Comparison of ENCODE assay signal across 8 cellular contexts in genomic region chr5:72847989-72848473, GRCh38. TPM values are rescaled to one million over a fixed set of nuclear protein-coding genes. Genes with fewer than 3 reads are reported as not detected.
DNase-seq lines count a peak whose midpoint lies in the region; ATAC-seq, FAIRE-seq and TF ChIP-seq lines count a peak whose summit lies in the region.

No MANE protein-coding gene starts in this region.

- DNase-seq in DMS53 treated with DMSO at 0.1 percent for 48 hours (lab: John Stamatoyannopoulos, UW; ENCODE audit: unreplicated experiment) (peak; percentile 86), RCC 7860 (ENCODE audit: low spot score) (peak; percentile 68), fibroblast of lung (ENCODE audit: low read depth in 2 of 2) (peak; percentile 93 to 94)
- peak; percentile 70 to 74 for DNase-seq in activated T-helper 1 cell treated with anti-CD3 and anti-CD28 coated beads, Interleukin-2, amount 50 U/mL, for 16 hours (ENCODE audit: low read depth in 1 of 2, low spot score in 1 of 2)
- DNase-seq in naive thymus-derived CD4-positive, alpha-beta T cell = peak; percentile 67 to 86 (median 83)

- peaks cover 12% of the 10 kb centered on the region for H3K4me1 ChIP-seq in fibroblast of lung (ENCODE audit: control insufficient read depth, extremely low read depth, insufficient read depth, low read length)
- H3K4me1 ChIP-seq in naive thymus-derived CD4-positive, alpha-beta T cell (ENCODE audit: control insufficient read depth in 2 of 2, insufficient read depth in 2 of 2, low read length in 2 of 2) = peaks cover 24 to 31% of the 10 kb centered on the region in 2 donors

- no peak for TF ChIP-seq CTCF in fibroblast of lung (conservative IDR thresholded peaks at IDR 0.05 in 1 of 2, IDR thresholded peaks at IDR 0.05 in 1 of 2; ENCODE audit: low read depth in 1 of 2, low read length in 2 of 2)

- peaks cover 30 to 88% (median 64%) of the 10 kb centered on the region in 7 donors for H3K4me1 Mint-ChIP-seq in naive thymus-derived CD4-positive, alpha-beta T cell
- H3K4me1 Mint-ChIP-seq in stimulated activated memory B cell treated with anti-CD40 and anti-IgM and Interleukin-4, amounts not matched to agents 10 μg/mL and 1 μg/mL and 100 μg/mL, for 72 hours = peaks cover 59% of the 10 kb centered on the region

- intact Hi-C loops in naive thymus-derived CD4-positive, alpha-beta T cell (cut with micrococcal nuclease) = loop anchor here (1.0 to 2.0 kb wide), 7 partner anchors 32 to 717 kb away; partner anchors contain the start of genes BTF3 (in 2 of the 2), TNPO1 (in 2 of the 2), ANKRA2 (in 1 of the 2) and UTP15 (in 1 of the 2)

- no peaks in the 10 kb centered on the region for H3K27me3 ChIP-seq in fibroblast of lung (ENCODE audit: control insufficient read depth, insufficient read depth, low read length)
- H3K27me3 ChIP-seq in naive thymus-derived CD4-positive, alpha-beta T cell (ENCODE audit: control insufficient read depth in 2 of 2, insufficient read depth in 2 of 2, low read length in 2 of 2) = no peaks in the 10 kb centered on the region

- H3K4me3 ChIP-seq in fibroblast of lung (replicated peaks in 1 of 4; ENCODE audit: control extremely low read depth in 1 of 4, insufficient read depth in 1 of 4, low read depth in 3 of 4, low read length in 4 of 4) = peak overlapping the region; percentile 73 to 92 (median 81)
- H3K4me3 ChIP-seq in naive thymus-derived CD4-positive, alpha-beta T cell (ENCODE audit: low read length) = peak overlapping the region; percentile 93

- H3K4me3 Mint-ChIP-seq in naive thymus-derived CD4-positive, alpha-beta T cell = peak overlapping the region; percentile 92 to 99 (median 98)
- peak overlapping the region; percentile 99 for H3K4me3 Mint-ChIP-seq in stimulated activated memory B cell treated with anti-CD40 and anti-IgM and Interleukin-4, amounts not matched to agents 10 μg/mL and 1 μg/mL and 100 μg/mL, for 72 hours

- peak overlapping the region; percentile 48 for H3K9ac ChIP-seq in fibroblast of lung (ENCODE audit: insufficient read depth, low read length)

- ATAC-seq in GM21576 (IDR thresholded peaks at IDR 0.05; ENCODE audit: unreplicated experiment) = peak; percentile 80
- peak; percentile 94 for ATAC-seq in naive thymus-derived CD4-positive, alpha-beta T cell
- ATAC-seq in stimulated activated memory B cell treated with anti-CD40 and anti-IgM and Interleukin-4, amounts not matched to agents 10 μg/mL and 1 μg/mL and 100 μg/mL, for 72 hours = peak; percentile 92

- peak; percentile 65; the same call in 1 of the 2 replicates for TF ChIP-seq EP300 in Ishikawa (IDR thresholded peaks at IDR 0.05; ENCODE audit: borderline replicate concordance)

- POLR2A ChIA-PET in naive thymus-derived CD4-positive, alpha-beta T cell (lab: Charles Lee) = interaction anchor here (1.6 to 3.0 kb wide), 2 partner anchors 31 to 109 kb away, joined by 4 to 16 read pairs; partner anchors contain the start of gene TNPO1

- H3K9me3 Mint-ChIP-seq in naive thymus-derived CD4-positive, alpha-beta T cell = no peaks in the 10 kb centered on the region
- no peaks in the 10 kb centered on the region for H3K9me3 Mint-ChIP-seq in stimulated activated memory B cell treated with anti-CD40 and anti-IgM and Interleukin-4, amounts not matched to agents 10 μg/mL and 1 μg/mL and 100 μg/mL, for 72 hours

- peak; percentile 14; the same call in 1 of the 2 replicates for TF ChIP-seq RAD21 in Ishikawa (IDR thresholded peaks at IDR 0.05; ENCODE audit: low read depth)

- H3K36me3 ChIP-seq in fibroblast of lung (ENCODE audit: control insufficient read depth, insufficient read depth, low read length) = peaks cover 3% of the 10 kb centered on the region
- H3K36me3 ChIP-seq in naive thymus-derived CD4-positive, alpha-beta T cell (ENCODE audit: control insufficient read depth in 2 of 3, insufficient read depth in 3 of 3, low read length in 3 of 3) = peaks cover 0 to 4% (median 0%) of the 10 kb centered on the region in 3 experiments

- CTCF ChIA-PET in naive thymus-derived CD4-positive, alpha-beta T cell (lab: Charles Lee) = interaction anchor here (1.2 kb wide), 1 partner anchor 19 kb away, joined by 3 read pairs; no protein-coding TSS in a partner anchor

- peak overlapping the region; percentile 93 to 98 (median 96) for H3K27ac Mint-ChIP-seq in naive thymus-derived CD4-positive, alpha-beta T cell
- H3K27ac Mint-ChIP-seq in stimulated activated memory B cell treated with anti-CD40 and anti-IgM and Interleukin-4, amounts not matched to agents 10 μg/mL and 1 μg/mL and 100 μg/mL, for 72 hours = peak overlapping the region; percentile 99

- peaks cover 80% of the 10 kb centered on the region for H3K79me2 ChIP-seq in fibroblast of lung (ENCODE audit: control insufficient read depth, insufficient read depth, low read length)

- peaks cover 0 to 6% (median 0%) of the 10 kb centered on the region in 5 donors for H3K36me3 Mint-ChIP-seq in naive thymus-derived CD4-positive, alpha-beta T cell
- H3K36me3 Mint-ChIP-seq in stimulated activated memory B cell treated with anti-CD40 and anti-IgM and Interleukin-4, amounts not matched to agents 10 μg/mL and 1 μg/mL and 100 μg/mL, for 72 hours = peaks cover under 1% of the 10 kb centered on the region

- peaks cover 0 to 16% (median 0%) of the 10 kb centered on the region in 5 donors for H3K27me3 Mint-ChIP-seq in naive thymus-derived CD4-positive, alpha-beta T cell
- no peaks in the 10 kb centered on the region for H3K27me3 Mint-ChIP-seq in stimulated activated memory B cell treated with anti-CD40 and anti-IgM and Interleukin-4, amounts not matched to agents 10 μg/mL and 1 μg/mL and 100 μg/mL, for 72 hours

- no peak for FAIRE-seq in RCC 7860 (lab: Jason Lieb, UNC)

- no peaks in the 10 kb centered on the region for H3K9me3 ChIP-seq in fibroblast of lung (ENCODE audit: control insufficient read depth, insufficient read depth, low read depth, low read length)
- no peaks in the 10 kb centered on the region for H3K9me3 ChIP-seq in naive thymus-derived CD4-positive, alpha-beta T cell (ENCODE audit: control insufficient read depth in 2 of 3, low read length in 3 of 3)

- H3K27ac ChIP-seq in fibroblast of lung (ENCODE audit: insufficient read depth, low read length) = peak overlapping the region; percentile 88
- H3K27ac ChIP-seq in naive thymus-derived CD4-positive, alpha-beta T cell (ENCODE audit: low read depth, low read length) = peak overlapping the region; percentile 86

- peak overlapping the region; percentile 55 for H2AFZ ChIP-seq in fibroblast of lung (ENCODE audit: low read length)

- peaks cover 2% of the 10 kb centered on the region for H4K20me1 ChIP-seq in fibroblast of lung (ENCODE audit: control insufficient read depth, extremely low read depth, insufficient read depth, low read length)

- H3K4me2 ChIP-seq in fibroblast of lung (ENCODE audit: extremely low read depth, insufficient read depth, low read length) = peak overlapping the region; percentile 83

TF ChIP-seq in Ishikawa, 13 proteins besides CTCF, POLR2A, EP300 and RAD21 (continues in another document):
- TF ChIP-seq ZBTB7A (IDR thresholded peaks at IDR 0.05; ENCODE audit: low read depth) = peak; percentile 25
- peak; percentile 67 for TF ChIP-seq MAX (IDR thresholded peaks at IDR 0.05)
- TF ChIP-seq FOXM1 (IDR thresholded peaks at IDR 0.05; ENCODE audit: borderline replicate concordance, low read depth) = 0 out of 2 replicates have a peak, but pooled peaks have one; percentile 25
- TF ChIP-seq TAF1 (IDR thresholded peaks at IDR 0.05; ENCODE audit: low read depth) = peak; percentile 93
- peak; percentile 37; the same call in 1 of the 2 replicates for TF ChIP-seq TEAD4 (IDR thresholded peaks at IDR 0.05)
- no peak for TF ChIP-seq NFIC (IDR thresholded peaks at IDR 0.05)
- no peak for TF ChIP-seq CREB1 (IDR thresholded peaks at IDR 0.05; ENCODE audit: low read depth)
- TF ChIP-seq USF1 (IDR thresholded peaks at IDR 0.05) = no peak
- TF ChIP-seq CEBPB (IDR thresholded peaks at IDR 0.05) = peak; percentile 56; the same call in 1 of the 2 replicates
- no peak for TF ChIP-seq REST (IDR thresholded peaks at IDR 0.05; ENCODE audit: low read depth)

RNA-seq across cellular contexts. Expression of gene TNPO1, which starts 31.6 kb away (rescaled TPM):
- total RNA-seq in fibroblast of lung = 207 and 226 TPM in 2 replicates
- polyA plus RNA-seq in fibroblast of lung = 93.7 and 117 TPM in 2 replicates
- polyA plus RNA-seq in fibroblast of lung (2012) = 58.4 and 76.2 TPM in 2 replicates
- polyA minus RNA-seq in fibroblast of lung (ENCODE audit: low replicate concordance) = 42.7 and 101 TPM in 2 replicates
- total RNA-seq in naive thymus-derived CD4-positive, alpha-beta T cell = 10 to 100 TPM; 52.8 to 96.3 (median 82.1) TPM
- 10 to 100 TPM; 60.9 to 74.4 TPM for polyA plus RNA-seq in naive thymus-derived CD4-positive, alpha-beta T cell

Comparison
In these comparisons a context has a peak if more than half of its experiments do, and no peak if none do; other contexts are left out.
1. Peak in every context shown above with its lines: DNase-seq, ATAC-seq, H3K4me3 ChIP-seq and H3K27ac ChIP-seq.